Comparison of ENCODE assay signal across 1 cellular context in genomic region chr3:49001155-49001554, GRCh38.
TF ChIP-seq lines count a peak whose summit lies in the region.

No MANE protein-coding gene starts in this region.

TF ChIP-seq in HepG2, 621 proteins besides CTCF, POLR2A, EP300 and RAD21:
- TF ChIP-seq BHLHE40 (IDR thresholded peaks at IDR 0.05; ENCODE audit: low read length) (no peak), ZNF598 (CRISPR knock-in tag; IDR thresholded peaks at IDR 0.05; ENCODE audit: borderline replicate concordance) (no peak), ZNF318 (CRISPR knock-in tag; IDR thresholded peaks at IDR 0.05) (no peak), KLF15 (CRISPR knock-in tag; IDR thresholded peaks at IDR 0.05; ENCODE audit: borderline replicate concordance) (no peak), PRMT3 (CRISPR knock-in tag; IDR thresholded peaks at IDR 0.05; ENCODE audit: borderline replicate concordance, low read depth) (no peak)
